8 cellular contexts compared by ENCODE assay signal in genomic region chrX:103405009-103405333, GRCh38. TPM values are rescaled to one million over a fixed set of nuclear protein-coding genes. Genes with fewer than 3 reads are reported as not detected.
DNase-seq lines count a peak whose midpoint lies in the region; ATAC-seq and TF ChIP-seq lines count a peak whose summit lies in the region.

No MANE protein-coding gene starts in this region.

- peak overlapping the region; percentile 64; the same call in 1 of the 3 replicates for H2BK15ac ChIP-seq in IMR-90 (ENCODE audit: low read depth, low read length)

- peak overlapping the region; percentile 68; the same call in 1 of the 2 replicates for H4K5ac ChIP-seq in IMR-90 (ENCODE audit: low read depth, low read length)

- no peaks in the 10 kb centered on the region for H3K9me1 ChIP-seq in IMR-90 (ENCODE audit: insufficient read depth, low read length)

- peak overlapping the region; percentile 65 for H3K27ac ChIP-seq in IMR-90 (ENCODE audit: insufficient read depth, low read length)
- H3K27ac ChIP-seq in parathyroid adenoma = peak overlapping the region; percentile 77

- in situ Hi-C loops in IMR-90 (cut with MboI; ENCODE audit: low sequenced_read_pairs) = no loop called here

- H3K36me3 ChIP-seq in IMR-90 (ENCODE audit: control insufficient read depth, insufficient read depth, low read length) = no peaks in the 10 kb centered on the region
- no peaks in the 10 kb centered on the region for H3K36me3 ChIP-seq in endocrine pancreas (ENCODE audit: control insufficient read depth, insufficient read depth, low read length)
- H3K36me3 ChIP-seq in parathyroid adenoma (ENCODE audit: control insufficient read depth, insufficient read depth, low read length) = no peaks in the 10 kb centered on the region

- DNase-seq in IMR-90 = no peak
- no peak for DNase-seq in SKM-1 treated with dmso at 0.1 percent for 144 hours (lab: John Stamatoyannopoulos, UW; ENCODE audit: unreplicated experiment)
- no peak for DNase-seq in DMS 273 treated with DMSO at 0.1 percent for 48 hours (lab: John Stamatoyannopoulos, UW)
- DNase-seq in RPMI8226 = no peak

- TF ChIP-seq POLR2A in IMR-90 (IDR thresholded peaks at IDR 0.05; ENCODE audit: low read depth, low read length) = no peak

- peak overlapping the region; percentile 34; the same call in 1 of the 2 replicates for H3K23ac ChIP-seq in IMR-90 (ENCODE audit: low read depth, low read length)

- H2AK5ac ChIP-seq in IMR-90 (ENCODE audit: low read depth, low read length) = peak overlapping the region; percentile 5; the same call in 1 of the 2 replicates

- H3K14ac ChIP-seq in IMR-90 (replicated peaks; ENCODE audit: low read depth, low read length) = peak overlapping the region; percentile 35; the same call in 1 of the 2 replicates

- H2BK120ac ChIP-seq in IMR-90 (ENCODE audit: low read depth, low read length) = peak overlapping the region; percentile 61; the same call in 1 of the 2 replicates

- H3K4me1 ChIP-seq in IMR-90 (ENCODE audit: control insufficient read depth, insufficient read depth, low read length) (no peaks in the 10 kb centered on the region; the same call in 1 of the 2 replicates), endocrine pancreas (ENCODE audit: control insufficient read depth, insufficient read depth, low read length) (no peaks in the 10 kb centered on the region), parathyroid adenoma (no peaks in the 10 kb centered on the region)

- peak overlapping the region; percentile 71 for H3K4ac ChIP-seq in IMR-90 (ENCODE audit: low read depth, low read length)

- H3K9ac ChIP-seq in IMR-90 (ENCODE audit: low read depth, low read length) = peak overlapping the region; percentile 53
- peak overlapping the region; percentile 10 for H3K9ac ChIP-seq in endocrine pancreas (ENCODE audit: control insufficient read depth, insufficient read depth, low read length)
- no peak overlapping the region for H3K9ac ChIP-seq in parathyroid adenoma

- 0 out of 2 replicates have a peak overlapping the region, but pooled peaks have one; percentile 39 for H3K18ac ChIP-seq in IMR-90 (ENCODE audit: low read depth, low read length)

- peak overlapping the region; percentile 88 for H2AFZ ChIP-seq in IMR-90 (replicated peaks; ENCODE audit: low read length, poor library complexity)
- H2AFZ ChIP-seq in parathyroid adenoma = peak overlapping the region; percentile 81

- peak overlapping the region; percentile 38 for H3K4me2 ChIP-seq in IMR-90 (ENCODE audit: low read depth, low read length)
- peak overlapping the region; percentile 76 for H3K4me2 ChIP-seq in parathyroid adenoma (ENCODE audit: low read length)

- H2AK9ac ChIP-seq in IMR-90 (replicated peaks; ENCODE audit: low read depth, low read length, poor library complexity) = peak overlapping the region; percentile 62

- peaks cover 5 to 11% of the 10 kb centered on the region in 2 experiments; a peak in 1 of 4 replicates for H3K79me1 ChIP-seq in IMR-90 (ENCODE audit: low read depth in 1 of 2, low read length in 2 of 2)

- TF ChIP-seq RAD21 in IMR-90 (IDR thresholded peaks at IDR 0.05; ENCODE audit: low read length) = no peak

- peak overlapping the region; percentile 72 to 82; a peak in 3 of 4 replicates for H4K8ac ChIP-seq in IMR-90 (ENCODE audit: low read depth in 2 of 2, low read length in 2 of 2)

- POLR2A ChIA-PET in IMR-90 (lab: Charles Lee; ENCODE audit: unreplicated experiment) = no interaction called here

- H3K9me3 ChIP-seq in IMR-90 (ENCODE audit: control insufficient read depth, insufficient read depth, low read length) (no peaks in the 10 kb centered on the region), endocrine pancreas (ENCODE audit: control insufficient read depth, low read length) (no peaks in the 10 kb centered on the region), parathyroid adenoma (ENCODE audit: control insufficient read depth, low read length) (no peaks in the 10 kb centered on the region)

- dilution Hi-C loops in IMR-90 (cut with HindIII; ENCODE audit: low sequenced_read_pairs, unreplicated experiment) = no loop called here

- no peak for TF ChIP-seq CTCF in IMR-90 (conservative IDR thresholded peaks at IDR 0.05; ENCODE audit: low read depth, low read length)
- no peak for TF ChIP-seq CTCF in parathyroid adenoma (IDR thresholded peaks at IDR 0.05)

- peak overlapping the region; percentile 82 for H4K91ac ChIP-seq in IMR-90 (ENCODE audit: insufficient read depth, low read depth, low read length)

- no peaks in the 10 kb centered on the region for H4K20me1 ChIP-seq in IMR-90 (ENCODE audit: insufficient read depth, low read length)

- WGBS in IMR-90 (ENCODE audit: extremely low coverage in 2 of 2, insufficient read length in 1 of 2), 2 experiments = no CpG with 5 or more reads among the region's 7 CpGs

- CTCF ChIA-PET in IMR-90 (lab: Yijun Ruan, JAX) = no interaction called here

- H3K27me3 ChIP-seq in IMR-90 (ENCODE audit: control insufficient read depth, insufficient read depth, low read length) (peaks cover 6% of the 10 kb centered on the region), endocrine pancreas (ENCODE audit: control insufficient read depth, insufficient read depth, low read length) (peaks cover 2% of the 10 kb centered on the region), parathyroid adenoma (ENCODE audit: control insufficient read depth, insufficient read depth, low read length) (no peaks in the 10 kb centered on the region)

- no peaks in the 10 kb centered on the region for H3K79me2 ChIP-seq in parathyroid adenoma

- H3K4me3 ChIP-seq in IMR-90 (ENCODE audit: insufficient read depth, low read depth, low read length) (peak overlapping the region; percentile 64), endocrine pancreas (ENCODE audit: control insufficient read depth, insufficient read depth, low read length) (peak overlapping the region; percentile 60), parathyroid adenoma (ENCODE audit: low read depth, low read length) (peak overlapping the region; percentile 63)

- H3K56ac ChIP-seq in IMR-90 (ENCODE audit: extremely low read depth, insufficient read depth, low read length) = peak overlapping the region; percentile 64; the same call in 1 of the 2 replicates

- intact Hi-C loops in IMR-90 (cut with micrococcal nuclease) = no loop called here

- H2BK5ac ChIP-seq in IMR-90 (ENCODE audit: low read depth, low read length, poor library complexity, severe bottlenecking) = peak overlapping the region; percentile 49

- ATAC-seq in GM19043 (IDR thresholded peaks at IDR 0.05; ENCODE audit: low read depth, unreplicated experiment) (peak; percentile 17), IMR-90 (ENCODE audit: low read depth) (no peak; the same call in 1 of the 2 replicates), GM21619 (IDR thresholded peaks at IDR 0.05; ENCODE audit: unreplicated experiment) (no peak)

- BruUV-seq in IMR-90 (replicated peaks; lab: Mats Ljungman, UMichigan) = TSS peak; percentile 88

- H2BK20ac ChIP-seq in IMR-90 (ENCODE audit: low read depth, low read length) = 0 out of 2 replicates have a peak overlapping the region, but pooled peaks have one; percentile 16

TF ChIP-seq in IMR-90, 13 proteins besides CTCF, POLR2A, EP300 and RAD21:
- TF ChIP-seq RCOR1 (IDR thresholded peaks at IDR 0.05; ENCODE audit: insufficient replicate concordance, low read length) (no peak), CEBPB (IDR thresholded peaks at IDR 0.05; ENCODE audit: low read depth, low read length) (no peak), ELK1 (IDR thresholded peaks at IDR 0.05; ENCODE audit: borderline replicate concordance, low read depth, low read length) (no peak), MAFK (IDR thresholded peaks at IDR 0.05; ENCODE audit: low read depth, low read length) (no peak), FOS (IDR thresholded peaks at IDR 0.05; ENCODE audit: low read depth, low read length) (no peak), MAZ (IDR thresholded peaks at IDR 0.05; ENCODE audit: borderline replicate concordance, low read depth, low read length) (no peak), RFX5 (IDR thresholded peaks at IDR 0.05; ENCODE audit: low read depth, low read length) (no peak), CHD1 (IDR thresholded peaks at IDR 0.05; ENCODE audit: low read depth, low read length) (no peak), BHLHE40 (IDR thresholded peaks at IDR 0.05; ENCODE audit: low read depth, low read length) (no peak), USF2 (IDR thresholded peaks at IDR 0.05; ENCODE audit: low read depth, low read length) (no peak)

RNA-seq across cellular contexts. Expression of gene BEX3, which starts 28.6 kb away (rescaled TPM):
- total RNA-seq in IMR-90 (2012; rRNA removed) = 114 and 332 TPM in 2 replicates
- 408 and 409 TPM in 2 replicates for polyA plus RNA-seq in IMR-90 (2012; rRNA removed)
- 256 and 272 TPM in 2 replicates for polyA plus RNA-seq in IMR-90 (2012; cell fraction: cytosol; rRNA removed)
- polyA plus RNA-seq in IMR-90 (2012; cell fraction: nucleus; rRNA removed; ENCODE audit: low replicate concordance) = 51.3 and 191 TPM in 2 replicates

RNA-seq across cellular contexts. Expression of gene TCEAL9, which starts 48.7 kb away (rescaled TPM):
- 20.3 and 94.4 TPM in 2 replicates for total RNA-seq in IMR-90 (2012; rRNA removed)
- 88.8 and 111 TPM in 2 replicates for polyA plus RNA-seq in IMR-90 (2012; rRNA removed)
- 7.4 and 10.4 TPM in 2 replicates for polyA plus RNA-seq in IMR-90 (2012; cell fraction: cytosol; rRNA removed)
- 13.1 and 58.1 TPM in 2 replicates for polyA plus RNA-seq in IMR-90 (2012; cell fraction: nucleus; rRNA removed; ENCODE audit: low replicate concordance)
